In the genomic region with DNA sequence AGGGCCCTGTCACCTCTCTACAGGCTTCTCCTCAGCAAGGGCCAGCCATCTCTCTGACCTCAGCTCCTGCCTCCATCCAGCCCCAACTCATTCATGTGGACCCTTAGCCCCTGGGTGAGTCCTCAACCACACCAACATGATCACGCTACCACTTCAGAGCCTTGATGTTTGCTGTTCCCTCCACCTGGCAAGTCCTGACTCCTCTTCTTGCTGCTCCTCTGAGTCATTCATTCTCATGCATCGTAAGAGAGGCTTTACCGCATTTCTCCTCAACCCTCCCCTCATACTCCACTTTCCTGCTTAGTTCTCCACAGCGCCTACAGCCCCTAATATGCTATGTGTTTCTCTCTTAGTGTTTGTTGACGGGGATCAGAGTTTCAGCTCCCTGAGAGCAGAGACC, we compare ENCODE assay signal across 20 cellular contexts.
"Had no signal": no experiment of that assay in that cellular context is flagged by ENCODE, and none has a peak within 500 bp of the region (broad histone marks: within the 10 kb centered on the region; RNA-seq: fewer than 3 reads in every experiment).

No MANE protein-coding gene starts in this region.

- ATAC-seq: gastrocnemius medialis; heart right ventricle; left cardiac atrium; left lung; left ventricle myocardium superior; lower lobe of right lung; naive thymus-derived CD4-positive, alpha-beta T cell had no signal

- H3K4me1 Mint-ChIP-seq: memory B cell had no signal

- H3K36me3 ChIP-seq: esophagus muscularis mucosa, gastrocnemius medialis, heart right ventricle, left lung, lower lobe of right lung had no signal

- H3K4me3 ChIP-seq: coronary artery, dorsolateral prefrontal cortex, esophagus muscularis mucosa, gastrocnemius medialis, heart right ventricle, left lung, lower lobe of right lung had no signal

- H3K27ac ChIP-seq: coronary artery, dorsolateral prefrontal cortex, esophagus muscularis mucosa, gastrocnemius medialis, heart right ventricle, left lung, lower lobe of right lung had no signal

- H3K4me3 Mint-ChIP-seq: memory B cell; naive thymus-derived CD4-positive, alpha-beta T cell had no signal

- H3K36me3 Mint-ChIP-seq: naive thymus-derived CD4-positive, alpha-beta T cell had no signal

- H3K27ac Mint-ChIP-seq: memory B cell had no signal

- H3K27me3 ChIP-seq: esophagus muscularis mucosa, gastrocnemius medialis, left lung had no signal

- H3K9me3 ChIP-seq: esophagus muscularis mucosa, gastrocnemius medialis, heart right ventricle, left lung, lower lobe of right lung had no signal

- DNase-seq: dermis blood vessel endothelial cell; dorsolateral prefrontal cortex; effector CD4-positive, alpha-beta T cell; effector memory CD4-positive, alpha-beta T cell; foreskin melanocyte; gastrocnemius medialis; glutamatergic neuron; head of caudate nucleus; heart right ventricle; hippocampal formation; left cardiac atrium; left lung; left ventricle myocardium superior; lower lobe of right lung; mesendoderm; midbrain; naive thymus-derived CD4-positive, alpha-beta T cell had no signal

- H3K4me1 ChIP-seq: esophagus muscularis mucosa, gastrocnemius medialis, heart right ventricle, left lung, lower lobe of right lung had no signal
